ENCODE assay signal across 1 cellular context in genomic region chr7:112206238-112207105, GRCh38.
TF ChIP-seq lines count a peak whose summit lies in the region.

DOCK4 (minus strand) TSS chr7:112206399; CDS start chr7:112206138, 261 bp downstream.
ZNF277 (plus strand) TSS chr7:112206695; CDS start chr7:112206717, 22 bp downstream.

TF ChIP-seq in K562, 482 proteins besides CTCF, POLR2A, EP300 and RAD21 (continued from another document and continues in another):
- TF ChIP-seq THRB (CRISPR knock-in tag; conservative IDR thresholded peaks at IDR 0.05) (no peak), CSDE1 (IDR thresholded peaks at IDR 0.05) (no peak), ZNF639 (CRISPR knock-in tag; conservative IDR thresholded peaks at IDR 0.05 in 1 of 2, IDR thresholded peaks at IDR 0.05 in 1 of 2) (no peak), ZNF507 (tag; conservative IDR thresholded peaks at IDR 0.05) (no peak), ZNF384 (IDR thresholded peaks at IDR 0.05; ENCODE audit: low read depth, low read length) (no peak), YBX1 (IDR thresholded peaks at IDR 0.05) (no peak), TAL1 (IDR thresholded peaks at IDR 0.05) (no peak), CLOCK (CRISPR knock-in tag; IDR thresholded peaks at IDR 0.05; ENCODE audit: borderline replicate concordance) (no peak), ZNF134 (CRISPR knock-in tag; conservative IDR thresholded peaks at IDR 0.05) (no peak), SRF (CRISPR knock-in tag; IDR thresholded peaks at IDR 0.05) (peak in 1 of 2 experiments; percentile 78; a peak in 1 of 4 replicates), HNRNPLL (IDR thresholded peaks at IDR 0.05; ENCODE audit: low read depth, low read length, poor library complexity, severe bottlenecking) (peak; percentile 63), MYBL2 (IDR thresholded peaks at IDR 0.05; ENCODE audit: low read depth) (no peak), MYBL2 (CRISPR knock-in tag; IDR thresholded peaks at IDR 0.05; ENCODE audit: borderline replicate concordance) (no peak), YY1 (IDR thresholded peaks at IDR 0.05; ENCODE audit: borderline replicate concordance in 1 of 3, control insufficient read depth in 1 of 3, extremely low read depth in 1 of 3, insufficient read depth in 3 of 3, insufficient read length in 1 of 3, insufficient replicate concordance in 2 of 3, low read depth in 1 of 3, low read length in 2 of 3) (peak; percentile 62 to 92 (median 90)), SAFB (IDR thresholded peaks at IDR 0.05; ENCODE audit: borderline replicate concordance, low read depth, low read length) (no peak), ZNF24 (IDR thresholded peaks at IDR 0.05) (no peak), HEY1 (CRISPR knock-in tag; IDR thresholded peaks at IDR 0.05; ENCODE audit: borderline replicate concordance) (no peak), THAP12 (CRISPR knock-in tag; IDR thresholded peaks at IDR 0.05) (peak; percentile 24; the same call in 1 of the 2 replicates), ZNF551 (CRISPR knock-in tag; IDR thresholded peaks at IDR 0.05) (no peak), CREB1 (IDR thresholded peaks at IDR 0.05) (peak; percentile 89), CREB1 (CRISPR knock-in tag; IDR thresholded peaks at IDR 0.05) (peak; percentile 85), HMBOX1 (IDR thresholded peaks at IDR 0.05) (no peak), CUX1 (CRISPR knock-in tag; IDR thresholded peaks at IDR 0.05) (no peak), STAT6 (CRISPR knock-in tag; IDR thresholded peaks at IDR 0.05) (peak; percentile 71; the same call in 1 of the 2 replicates), NFATC3 (IDR thresholded peaks at IDR 0.05) (no peak), ATF3 (IDR thresholded peaks at IDR 0.05) (no peak), ATF3 (CRISPR knock-in tag; conservative IDR thresholded peaks at IDR 0.05) (no peak; the same call in 1 of the 2 replicates), NCOA4 (IDR thresholded peaks at IDR 0.05; ENCODE audit: partially characterized antibody) (no peak), FOXM1 (IDR thresholded peaks at IDR 0.05; ENCODE audit: low read depth) (no peak), FOXM1 (CRISPR knock-in tag; IDR thresholded peaks at IDR 0.05; ENCODE audit: low read depth) (no peak), ZEB2 (IDR thresholded peaks at IDR 0.05) (no peak), SAP30 (IDR thresholded peaks at IDR 0.05; ENCODE audit: borderline replicate concordance, insufficient read depth, low read depth, low read length, poor library complexity, severe bottlenecking) (peak; percentile 78), CHD1 (IDR thresholded peaks at IDR 0.05; ENCODE audit: low read length) (peak; percentile 53), ZNF445 (CRISPR knock-in tag; IDR thresholded peaks at IDR 0.05; ENCODE audit: low read depth) (no peak), PRDM10 (IDR thresholded peaks at IDR 0.05; ENCODE audit: partially characterized antibody) (peak; percentile 98), XRCC4 (IDR thresholded peaks at IDR 0.05; ENCODE audit: extremely low read depth, insufficient read depth, insufficient read length) (no peak), SMAD1 (IDR thresholded peaks at IDR 0.05; ENCODE audit: low read depth, low read length, partially characterized antibody) (no peak)
